ENCODE assay signal across 12 cellular contexts in genomic region chr9:136796775-136797347, GRCh38. TPM values are rescaled to one million over a fixed set of nuclear protein-coding genes. Genes with fewer than 3 reads are reported as not detected.
DNase-seq lines count a peak whose midpoint lies in the region; ATAC-seq and TF ChIP-seq lines count a peak whose summit lies in the region.
"Not testable (repeated sequence)": the region's sequence is repeated elsewhere in the genome, so short reads cannot be mapped to it uniquely, and the experiment has no call there.
"Had no signal": no experiment of that assay in that cellular context is flagged by ENCODE, and none has a peak within 500 bp of the region (broad histone marks: within the 10 kb centered on the region; RNA-seq: fewer than 3 reads in every experiment).

No MANE protein-coding gene starts in this region.

- not testable (repeated sequence) for H3K79me2 ChIP-seq in GM23338 (replicated peaks; ENCODE audit: insufficient read depth)
- H3K79me2 ChIP-seq in hepatocyte, result peaks cover 29% of the 10 kb centered on the region

- H3F3A ChIP-seq in GM23338 (replicated peaks; ENCODE audit: low read depth), result peaks cover 16% of the 10 kb centered on the region; the same call in 1 of the 2 replicates

- H3K9me3 ChIP-seq in hepatocyte (ENCODE audit: low read depth), result not testable (repeated sequence)

- peaks cover 30% of the 10 kb centered on the region for H3K27me3 Mint-ChIP-seq in GM23338 (ENCODE audit: insufficient read depth, low read depth, poor library complexity)
- peaks cover 39% of the 10 kb centered on the region for H3K27me3 Mint-ChIP-seq in neural crest cell (ENCODE audit: low read depth)

- not testable (repeated sequence) for H3K9me2 ChIP-seq in GM23338 (ENCODE audit: insufficient read depth); hepatocyte (replicated peaks; ENCODE audit: insufficient read depth)

- not testable (repeated sequence) for TF ChIP-seq CTCF in GM23338 (conservative IDR thresholded peaks at IDR 0.05; ENCODE audit: low read depth in 2 of 2); brain microvascular endothelial cell (IDR thresholded peaks at IDR 0.05; ENCODE audit: low read depth, low read length, missing control alignments); hepatocyte (IDR thresholded peaks at IDR 0.05; ENCODE audit: poor library complexity); neural crest cell (conservative IDR thresholded peaks at IDR 0.05)

- not testable (repeated sequence) for ATAC-seq in GM23338

- H3K36me3 Mint-ChIP-seq in GM23338 (ENCODE audit: low read depth); neural crest cell (ENCODE audit: low read depth): not testable (repeated sequence)

- H3K4me3 Mint-ChIP-seq in GM23338, result peak overlapping the region; percentile 1; the same call in 1 of the 3 replicates
- peak overlapping the region; percentile 69 for H3K4me3 Mint-ChIP-seq in neural crest cell

- peaks cover 13% of the 10 kb centered on the region for H3K27me3 ChIP-seq in GM23338 (ENCODE audit: insufficient read depth)
- not testable (repeated sequence) for H3K27me3 ChIP-seq in brain microvascular endothelial cell (replicated peaks); hepatocyte

- not testable (repeated sequence) for H3K27ac ChIP-seq in GM23338 (ENCODE audit: low read depth); brain microvascular endothelial cell
- H3K27ac ChIP-seq in hepatocyte, result peak overlapping the region; percentile 97

- H4K20me1 ChIP-seq in GM23338 (replicated peaks; ENCODE audit: insufficient read depth), result peaks cover 14% of the 10 kb centered on the region
- not testable (repeated sequence) for H4K20me1 ChIP-seq in hepatocyte (ENCODE audit: insufficient read depth, poor library complexity, severe bottlenecking)

- H3K4me1 ChIP-seq in GM23338 (ENCODE audit: insufficient read depth), result peaks cover 21% of the 10 kb centered on the region
- H3K4me1 ChIP-seq in hepatocyte (ENCODE audit: insufficient read depth), result peaks cover 61% of the 10 kb centered on the region

- not testable (repeated sequence) for H3K9me3 Mint-ChIP-seq in GM23338, neural crest cell

- not testable (repeated sequence) for H2AFZ ChIP-seq in GM23338, hepatocyte

- H3K4me1 Mint-ChIP-seq in GM23338 (peaks cover 30% of the 10 kb centered on the region), neural crest cell (peaks cover 31% of the 10 kb centered on the region)

- DNase-seq in GM23338 (ENCODE audit: low spot score) (peak; percentile 23), RPMI7951 (ENCODE audit: low read depth) (peak; percentile 18), brain microvascular endothelial cell (peak; percentile 71), hepatocyte (ENCODE audit: low spot score) (peak; percentile 78)
- not testable (repeated sequence) for DNase-seq in neural crest cell (ENCODE audit: low read depth, low spot score)

- not testable (repeated sequence) for H3K27ac Mint-ChIP-seq in GM23338
- peak overlapping the region; percentile 35 for H3K27ac Mint-ChIP-seq in neural crest cell (ENCODE audit: unreplicated experiment)

- H3K4me3 ChIP-seq in GM23338; brain microvascular endothelial cell (ENCODE audit: low read depth, low read length); hepatocyte: not testable (repeated sequence)

- H3K36me3 ChIP-seq in GM23338 (ENCODE audit: insufficient read depth); brain microvascular endothelial cell (replicated peaks); hepatocyte (replicated peaks; ENCODE audit: insufficient read depth, low read depth): not testable (repeated sequence)

- H3K4me2 ChIP-seq in GM23338 (peak overlapping the region; percentile 51; the same call in 1 of the 2 replicates), hepatocyte (peak overlapping the region; percentile 87)

- 1% methylated on average over 10 of the region's 10 CpGs for WGBS in hepatocyte (ENCODE audit: low lambda C conversion rate, missing lambda C conversion rate)

- in situ Hi-C loops in brain microvascular endothelial cell (cut with HindIII; ENCODE audit: low pct_ligation_motif_present, low sequenced_read_pairs), result not testable (repeated sequence)

RNA-seq across cellular contexts. Expression of gene CCDC183, which starts 0.7 kb away (rescaled TPM):
- total RNA-seq in GM23338 (2014; rRNA removed; shearing (Covaris generic)), result 1.1 and 2.9 TPM in 2 replicates
- polyA plus RNA-seq in GM23338 (2016; fragmentation: Nextera tagmentation; extraction: Ambion mirVana) (1.2 and 1.6 TPM in 2 replicates), hepatocyte (32.1 and 56.4 TPM in 2 replicates)
- total RNA-seq in RPMI7951 (2014; rRNA removed; shearing (Covaris generic)), result not detected in 2 replicates
- total RNA-seq in hepatocyte (10.5 and 17.7 TPM in 2 replicates), neural crest cell (0.93 and 1.4 TPM in 2 replicates)
- total RNA-seq: ascending aorta had no signal

RNA-seq across cellular contexts. Expression of gene TMEM141, which starts 5.7 kb away (rescaled TPM):
- total RNA-seq in GM23338 (2014; rRNA removed; shearing (Covaris generic)), result 57.0 and 71.4 TPM in 2 replicates
- polyA plus RNA-seq in GM23338 (2016; fragmentation: Nextera tagmentation; extraction: Ambion mirVana) (90.0 and 90.5 TPM in 2 replicates), hepatocyte (372 and 385 TPM in 2 replicates)
- total RNA-seq in RPMI7951 (2014; rRNA removed; shearing (Covaris generic)), result 49.4 and 79.2 TPM in 2 replicates
- total RNA-seq in hepatocyte (230 and 232 TPM in 2 replicates), neural crest cell (27.8 and 31.0 TPM in 2 replicates)

RNA-seq across cellular contexts. Expression of gene RABL6, which starts 10.9 kb away (rescaled TPM):
- total RNA-seq in GM23338 (2014; rRNA removed; shearing (Covaris generic)), result 117 and 127 TPM in 2 replicates
- polyA plus RNA-seq in GM23338 (2016; fragmentation: Nextera tagmentation; extraction: Ambion mirVana) (59.1 and 66.7 TPM in 2 replicates), hepatocyte (103 and 110 TPM in 2 replicates)
- total RNA-seq in RPMI7951 (2014; rRNA removed; shearing (Covaris generic)), result 30.0 and 37.8 TPM in 2 replicates
- total RNA-seq in hepatocyte (67.2 and 72.3 TPM in 2 replicates), neural crest cell (191 and 198 TPM in 2 replicates)

RNA-seq across cellular contexts. Expression of gene LCN15, which starts 32.5 kb away (rescaled TPM):
- total RNA-seq in GM23338 (2014; rRNA removed; shearing (Covaris generic)), result 0.54 and 0.90 TPM in 2 replicates
- polyA plus RNA-seq in GM23338 (2016; fragmentation: Nextera tagmentation; extraction: Ambion mirVana), result 0.76 and 1.2 TPM in 2 replicates
- total RNA-seq in RPMI7951 (2014; rRNA removed; shearing (Covaris generic)), result not detected in 2 replicates
- total RNA-seq in hepatocyte, result 1.5 and 35.9 TPM in 2 replicates
- 0.85 and 1.4 TPM in 2 replicates for polyA plus RNA-seq in hepatocyte
- total RNA-seq in neural crest cell, result not detected in 2 replicates
- total RNA-seq: activated CD4-positive, alpha-beta memory T cell treated with anti-CD3 and anti-CD28 coated beads for 36 hours; ascending aorta; GM23248; left lobe of liver; pancreas; skeletal muscle tissue; uterus had no signal
- polyA plus RNA-seq: GM23248, pancreas had no signal

RNA-seq across cellular contexts. Expression of gene LCN8, which starts 38.8 kb away (rescaled TPM):
- total RNA-seq in GM23338 (2014; rRNA removed; shearing (Covaris generic)), result not detected in 2 replicates
- polyA plus RNA-seq in GM23338 (2016; fragmentation: Nextera tagmentation; extraction: Ambion mirVana), result not detected in 2 replicates
- total RNA-seq in RPMI7951 (2014; rRNA removed; shearing (Covaris generic)), result not detected in 2 replicates
- total RNA-seq in hepatocyte, result not detected in 2 replicates
- polyA plus RNA-seq in hepatocyte, result not detected in 2 replicates
- not detected in 2 replicates for total RNA-seq in neural crest cell
- total RNA-seq: activated CD4-positive, alpha-beta memory T cell treated with anti-CD3 and anti-CD28 coated beads for 36 hours; ascending aorta; GM23248; left lobe of liver; pancreas; skeletal muscle tissue had no signal
- polyA plus RNA-seq: GM23248, pancreas had no signal
